12 cellular contexts compared by ENCODE assay signal in genomic region chr6:158488065-158488464, GRCh38.
DNase-seq lines count a peak whose midpoint lies in the region; ATAC-seq and TF ChIP-seq lines count a peak whose summit lies in the region.
"Had no signal": no experiment of that assay in that cellular context is flagged by ENCODE, and none has a peak within 500 bp of the region (broad histone marks: within the 10 kb centered on the region; RNA-seq: fewer than 3 reads in every experiment).

No MANE protein-coding gene starts in this region.

- no peak overlapping the region for H3K4me3 Mint-ChIP-seq in activated naive CD4-positive, alpha-beta T cell treated with anti-CD3 and anti-CD28 coated beads for 36 hours

- no peaks in the 10 kb centered on the region for H3K4me1 ChIP-seq in suprapubic skin
- no peaks in the 10 kb centered on the region for H3K4me1 ChIP-seq in lower lobe of right lung
- H3K4me1 ChIP-seq: BLaER1, HAP-1, stomach had no signal

- CTCF ChIA-PET in activated naive CD4-positive, alpha-beta T cell treated with anti-CD3 and anti-CD28 coated beads for 36 hours (lab: Charles Lee), result no interaction called here

- DNase-seq in activated naive CD4-positive, alpha-beta T cell treated with anti-CD3 and anti-CD28 coated beads for 36 hours, result peak; percentile 25
- no peak for DNase-seq in activated naive CD4-positive, alpha-beta T cell treated with anti-CD3 and anti-CD28 coated beads, Interleukin-2, amount 50 U/mL, for 16 hours
- DNase-seq in SW480 (ENCODE audit: low spot score) (peak; percentile 65), fibroblast of the aortic adventitia (ENCODE audit: low read depth) (peak; percentile 94), suprapubic skin (ENCODE audit: low spot score in 2 of 2) (no peak), lower lobe of right lung (no peak)
- no peak for DNase-seq in stimulated activated naive CD8-positive, alpha-beta T cell treated with anti-CD3 and anti-CD28 coated beads, Interleukin-15, Interleukin-2, amounts not matched to agents 100 U/mL and 50 U/mL, for 24 hours
- no peak for DNase-seq in activated CD8-positive, alpha-beta memory T cell treated with anti-CD3 and anti-CD28 coated beads for 24 hours
- DNase-seq: NCI-H2029 treated with DMSO at 0.1 percent for 48 hours, stomach had no signal

- no peaks in the 10 kb centered on the region for H3K9me3 Mint-ChIP-seq in activated naive CD4-positive, alpha-beta T cell treated with anti-CD3 and anti-CD28 coated beads for 36 hours

- intact Hi-C loops in activated naive CD4-positive, alpha-beta T cell treated with anti-CD3 and anti-CD28 coated beads for 36 hours (cut with micrococcal nuclease), result no loop called here
- intact Hi-C loops in lower lobe of right lung (cut with DNase I), result no loop called here

- no peak overlapping the region for H3K27ac Mint-ChIP-seq in activated naive CD4-positive, alpha-beta T cell treated with anti-CD3 and anti-CD28 coated beads for 36 hours

- H3K9me3 ChIP-seq in suprapubic skin, result no peaks in the 10 kb centered on the region
- no peaks in the 10 kb centered on the region for H3K9me3 ChIP-seq in lower lobe of right lung
- H3K9me3 ChIP-seq: BLaER1, HAP-1, stomach had no signal

- 76% methylated on average over 4 of the region's 4 CpGs for WGBS in suprapubic skin

- peak; percentile 88 for ATAC-seq in stimulated activated naive CD8-positive, alpha-beta T cell treated with anti-CD3 and anti-CD28 coated beads, Interleukin-15, Interleukin-2, amounts not matched to agents 100 U/mL and 50 U/mL, for 24 hours
- no peak for ATAC-seq in lower lobe of right lung

- H3K36me3 ChIP-seq in suprapubic skin, result peaks cover 23% of the 10 kb centered on the region
- peaks cover 31% of the 10 kb centered on the region for H3K36me3 ChIP-seq in lower lobe of right lung

- no peaks in the 10 kb centered on the region for H3K36me3 Mint-ChIP-seq in activated naive CD4-positive, alpha-beta T cell treated with anti-CD3 and anti-CD28 coated beads for 36 hours (ENCODE audit: low read depth)

- TF ChIP-seq EP300 in suprapubic skin (IDR thresholded peaks at IDR 0.05), result no peak

- TF ChIP-seq CTCF in fibroblast of the aortic adventitia (IDR thresholded peaks at IDR 0.05; ENCODE audit: insufficient read depth, low read length), result no peak
- TF ChIP-seq CTCF in suprapubic skin (IDR thresholded peaks at IDR 0.05), result no peak
- no peak for TF ChIP-seq CTCF in lower lobe of right lung (IDR thresholded peaks at IDR 0.05)

- H3K27ac ChIP-seq in suprapubic skin (no peak overlapping the region), lower lobe of right lung (no peak overlapping the region)
- H3K27ac ChIP-seq: BLaER1, stomach had no signal

- peaks cover 9% of the 10 kb centered on the region for H3K4me1 Mint-ChIP-seq in activated naive CD4-positive, alpha-beta T cell treated with anti-CD3 and anti-CD28 coated beads for 36 hours (ENCODE audit: low read depth)

- no peaks in the 10 kb centered on the region for H3K27me3 Mint-ChIP-seq in activated naive CD4-positive, alpha-beta T cell treated with anti-CD3 and anti-CD28 coated beads for 36 hours (ENCODE audit: low read depth)

- H3K27me3 ChIP-seq in suprapubic skin, result no peaks in the 10 kb centered on the region
- H3K27me3 ChIP-seq in lower lobe of right lung (ENCODE audit: low read depth), result no peaks in the 10 kb centered on the region
- H3K27me3 ChIP-seq: BLaER1, stomach had no signal

- H3K4me3 ChIP-seq in fibroblast of the aortic adventitia (ENCODE audit: low read depth, low read length), result no peak overlapping the region
- no peak overlapping the region for H3K4me3 ChIP-seq in suprapubic skin
- H3K4me3 ChIP-seq in lower lobe of right lung, result no peak overlapping the region
- H3K4me3 ChIP-seq: BLaER1, HAP-1, stomach had no signal

- no peak for TF ChIP-seq POLR2A in suprapubic skin (IDR thresholded peaks at IDR 0.05)

Comparison
In these comparisons a context has a peak if more than half of its experiments do, and no peak if none do; other contexts are left out.
1. DNase-seq: peak in activated naive CD4-positive, alpha-beta T cell treated with anti-CD3 and anti-CD28 coated beads for 36 hours (single experiment), SW480 (single experiment) and fibroblast of the aortic adventitia (single experiment); none in activated naive CD4-positive, alpha-beta T cell treated with anti-CD3 and anti-CD28 coated beads, Interleukin-2, amount 50 U/mL, for 16 hours (single experiment), stimulated activated naive CD8-positive, alpha-beta T cell treated with anti-CD3 and anti-CD28 coated beads, Interleukin-15, Interleukin-2, amounts not matched to agents 100 U/mL and 50 U/mL, for 24 hours (single experiment), suprapubic skin (0 of 2), activated CD8-positive, alpha-beta memory T cell treated with anti-CD3 and anti-CD28 coated beads for 24 hours (single experiment) and lower lobe of right lung (single experiment).